Comparison of ENCODE assay signal across 14 cellular contexts in genomic region chr2:240440704-240441320, GRCh38.
"Had no signal": no experiment of that assay in that cellular context is flagged by ENCODE, and none has a peak within 500 bp of the region (broad histone marks: within the 10 kb centered on the region; RNA-seq: fewer than 3 reads in every experiment).

No MANE protein-coding gene starts in this region.

- H3K4me3 Mint-ChIP-seq: activated B cell treated with CpG ODN at 0.5 μM for 24 hours; activated CD4-positive, alpha-beta T cell treated with anti-CD3 and anti-CD28 coated beads, Interleukin-2, amount 10 ng/mL, durations not matched to agents 24 days and 14 days; activated naive CD4-positive, alpha-beta T cell treated with anti-CD3 and anti-CD28 coated beads, Interleukin-2, amount 10 ng/mL, durations not matched to agents 7 days and 5 days; naive thymus-derived CD4-positive, alpha-beta T cell; stimulated activated naive CD8-positive, alpha-beta T cell treated with anti-CD3 and anti-CD28 coated beads, Interleukin-15, amount 100 ng/mL, for 72 hours; T-helper 1 cell treated with Interleukin-12 subunit alpha and Interleukin-12 subunit beta and Interleukin-4 antibody, amounts not matched to agents 30 μg/mL and 1 μg/mL, for 36 hours had no signal

- H3K27ac Mint-ChIP-seq: activated B cell treated with CpG ODN at 0.5 μM for 24 hours; activated CD4-positive, alpha-beta T cell treated with anti-CD3 and anti-CD28 coated beads, Interleukin-2, amount 10 ng/mL, durations not matched to agents 24 days and 14 days; activated naive CD4-positive, alpha-beta T cell treated with anti-CD3 and anti-CD28 coated beads, Interleukin-2, amount 10 ng/mL, durations not matched to agents 7 days and 5 days; naive thymus-derived CD4-positive, alpha-beta T cell; T-helper 1 cell treated with Interleukin-12 subunit alpha and Interleukin-12 subunit beta and Interleukin-4 antibody, amounts not matched to agents 30 μg/mL and 1 μg/mL, for 36 hours had no signal

- H3K9me3 Mint-ChIP-seq: activated B cell treated with CpG ODN at 0.5 μM for 24 hours; activated CD4-positive, alpha-beta T cell treated with anti-CD3 and anti-CD28 coated beads, Interleukin-2, amount 10 ng/mL, durations not matched to agents 24 days and 14 days; activated naive CD4-positive, alpha-beta T cell treated with anti-CD3 and anti-CD28 coated beads, Interleukin-2, amount 10 ng/mL, durations not matched to agents 7 days and 5 days; naive thymus-derived CD4-positive, alpha-beta T cell; stimulated activated naive CD8-positive, alpha-beta T cell treated with anti-CD3 and anti-CD28 coated beads, Interleukin-15, amount 100 ng/mL, for 72 hours; T-helper 1 cell treated with Interleukin-12 subunit alpha and Interleukin-12 subunit beta and Interleukin-4 antibody, amounts not matched to agents 30 μg/mL and 1 μg/mL, for 36 hours had no signal

- H3K27me3 ChIP-seq: adrenal gland had no signal

- DNase-seq: activated B cell treated with CpG ODN at 0.5 μM for 24 hours; activated CD4-positive, alpha-beta T cell treated with anti-CD3 and anti-CD28 coated beads, Interleukin-2, amount 10 ng/mL, durations not matched to agents 24 days and 14 days; activated naive CD4-positive, alpha-beta T cell treated with anti-CD3 and anti-CD28 coated beads, Interleukin-2, amount 10 ng/mL, durations not matched to agents 7 days and 5 days; cerebellar nuclear complex; dermis blood vessel endothelial cell; stimulated activated CD4-positive, alpha-beta T cell treated with anti-CD3 and anti-CD28 coated beads, Interleukin-15, amount 100 ng/mL, for 24 hours; stimulated activated CD4-positive, alpha-beta T cell treated with anti-CD3 and anti-CD28 coated beads, Interleukin-4, amount 100 ng/mL, for 24 hours; stimulated activated naive CD8-positive, alpha-beta T cell treated with anti-CD3 and anti-CD28 coated beads, Interleukin-15, amount 100 ng/mL, for 72 hours had no signal

- ATAC-seq: heart left ventricle; naive thymus-derived CD4-positive, alpha-beta T cell; stimulated activated naive CD8-positive, alpha-beta T cell treated with anti-CD3 and anti-CD28 coated beads, Interleukin-15, amount 100 ng/mL, for 72 hours had no signal

- H3K36me3 Mint-ChIP-seq: activated naive CD4-positive, alpha-beta T cell treated with anti-CD3 and anti-CD28 coated beads, Interleukin-2, amount 10 ng/mL, durations not matched to agents 7 days and 5 days; naive thymus-derived CD4-positive, alpha-beta T cell had no signal

- H3K4me3 ChIP-seq: adrenal gland, heart left ventricle, thoracic aorta had no signal

- H3K9me3 ChIP-seq: adrenal gland, heart left ventricle, neutrophil, thoracic aorta had no signal

- H3K27ac ChIP-seq: adrenal gland, heart left ventricle, neutrophil, thoracic aorta had no signal

- H3K36me3 ChIP-seq: adrenal gland, neutrophil, thoracic aorta had no signal
